In genomic region chr3:105653161-105653560, GRCh38 we compare ENCODE assay signal across 24 cellular contexts.
"Had no signal": no experiment of that assay in that cellular context is flagged by ENCODE, and none has a peak within 500 bp of the region (broad histone marks: within the 10 kb centered on the region; RNA-seq: fewer than 3 reads in every experiment).

No MANE protein-coding gene starts in this region.

- H3K9me3 Mint-ChIP-seq: mesothelial cell of epicardium; naive thymus-derived CD4-positive, alpha-beta T cell; stimulated activated naive CD8-positive, alpha-beta T cell treated with anti-CD3 and anti-CD28 coated beads, Interleukin-15, Interleukin-2, amounts not matched to agents 100 ng/mL and 50 ng/mL, for 24 hours had no signal

- H3K27me3 ChIP-seq: breast epithelium, gastroesophageal sphincter, hepatocyte, pancreas, thyroid gland, upper lobe of right lung had no signal

- H3K27ac ChIP-seq: breast epithelium, gastroesophageal sphincter, hepatocyte, pancreas, psoas muscle, thyroid gland, upper lobe of right lung, VCaP had no signal

- H3K27me3 Mint-ChIP-seq: stimulated activated naive CD8-positive, alpha-beta T cell treated with anti-CD3 and anti-CD28 coated beads, Interleukin-15, Interleukin-2, amounts not matched to agents 100 ng/mL and 50 ng/mL, for 24 hours had no signal

- H3K4me2 ChIP-seq: hepatocyte had no signal

- H3K79me2 ChIP-seq: hepatocyte had no signal

- H3K36me3 ChIP-seq: breast epithelium, pancreas had no signal

- FAIRE-seq: endothelial cell of umbilical vein, pancreas, TTC549 had no signal

- ATAC-seq: activated CD4-positive, CD25-positive, alpha-beta regulatory T cell treated with anti-CD3 and anti-CD28 coated beads, Interleukin-2, amount 50 U/mL, for 24 hours; gastroesophageal sphincter; pancreas; psoas muscle; upper lobe of right lung had no signal

- DNase-seq: activated CD4-positive, alpha-beta T cell treated with anti-CD3 and anti-CD28 coated beads for 48 hours; activated CD4-positive, alpha-beta T cell treated with anti-CD3 and anti-CD28 coated beads, Interleukin-2, amount 50 U/mL, for 48 hours; activated CD8-positive, alpha-beta memory T cell treated with anti-CD3 and anti-CD28 coated beads, Interleukin-2, amount 50 U/mL, for 4 hours; activated gamma-delta T cell treated with Interleukin-2 at 50 U/mL for 16 hours; activated naive CD4-positive, alpha-beta T cell treated with anti-CD3 and anti-CD28 coated beads, Interleukin-2, amount 50 U/mL, for 16 hours; activated T-cell treated with anti-CD3 and anti-CD28 coated beads, Interleukin-2, amount 50 U/mL, for 1 hour; central memory CD4-positive, alpha-beta T cell; naive thymus-derived CD4-positive, alpha-beta T cell; pancreas; psoas muscle; stimulated activated CD4-positive, alpha-beta T cell treated with anti-CD3 and anti-CD28 coated beads, Interleukin-2, amount 100 ng/mL, for 48 hours; substantia nigra; T-helper 9 cell; thyroid gland; upper lobe of right lung had no signal

- H2AFZ ChIP-seq: hepatocyte had no signal

- H3K4me3 Mint-ChIP-seq: mesothelial cell of epicardium; naive thymus-derived CD4-positive, alpha-beta T cell; stimulated activated naive CD8-positive, alpha-beta T cell treated with anti-CD3 and anti-CD28 coated beads, Interleukin-15, Interleukin-2, amounts not matched to agents 100 ng/mL and 50 ng/mL, for 24 hours had no signal

- H3K27ac Mint-ChIP-seq: mesothelial cell of epicardium; stimulated activated naive CD8-positive, alpha-beta T cell treated with anti-CD3 and anti-CD28 coated beads, Interleukin-15, Interleukin-2, amounts not matched to agents 100 ng/mL and 50 ng/mL, for 24 hours had no signal

- H3K4me3 ChIP-seq: breast epithelium, gastroesophageal sphincter, hepatocyte, pancreas, psoas muscle, thyroid gland, upper lobe of right lung had no signal

- H3K9me3 ChIP-seq: breast epithelium, gastroesophageal sphincter, pancreas, psoas muscle, thyroid gland, upper lobe of right lung had no signal

- H3K4me1 ChIP-seq: breast epithelium, gastroesophageal sphincter, psoas muscle, thyroid gland, upper lobe of right lung had no signal
